Comparison of ENCODE assay signal across 12 cellular contexts in the genomic region with DNA sequence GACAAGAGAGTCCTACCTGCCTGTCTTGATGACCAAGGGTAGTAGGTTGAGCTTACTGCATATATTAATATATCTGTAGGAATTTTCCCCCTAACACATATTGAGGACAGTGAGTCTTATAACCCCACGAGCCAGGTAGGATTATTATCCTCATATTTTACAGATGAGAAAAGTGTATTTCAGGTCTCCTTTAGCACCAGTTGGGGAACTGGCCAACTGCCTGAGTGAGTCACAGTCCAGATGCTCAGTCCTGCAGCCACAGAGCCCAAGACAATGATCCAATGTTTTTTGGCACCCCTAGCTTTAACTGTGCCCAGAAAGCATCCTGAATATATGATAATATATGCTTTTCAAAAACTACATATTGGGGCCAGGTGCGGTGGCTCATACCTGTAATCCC. TPM values are rescaled to one million over a fixed set of nuclear protein-coding genes. Genes with fewer than 3 reads are reported as not detected.
DNase-seq lines count a peak whose midpoint lies in the region; ATAC-seq and TF ChIP-seq lines count a peak whose summit lies in the region.
"Had no signal": no experiment of that assay in that cellular context is flagged by ENCODE, and none has a peak within 500 bp of the region (broad histone marks: within the 10 kb centered on the region; RNA-seq: fewer than 3 reads in every experiment).

No MANE protein-coding gene starts in this region.

- no peak overlapping the region for H2BK12ac ChIP-seq in mesenchymal stem cell (ENCODE audit: low read length in 2 of 2)

- H3K36me3 ChIP-seq in mesenchymal stem cell (ENCODE audit: control insufficient read depth in 1 of 2, insufficient read depth in 2 of 2, low read depth in 1 of 2, low read length in 2 of 2) (no peaks in the 10 kb centered on the region), lower lobe of right lung (no peaks in the 10 kb centered on the region), GM23338 (ENCODE audit: insufficient read depth) (no peaks in the 10 kb centered on the region), H7 (replicated peaks; ENCODE audit: control insufficient read depth, insufficient read depth, low read length) (no peaks in the 10 kb centered on the region)
- H3K36me3 ChIP-seq: esophagus muscularis mucosa had no signal

- H3K9me3 Mint-ChIP-seq in GM23338 (no peaks in the 10 kb centered on the region), WTC11 (no peaks in the 10 kb centered on the region; the same call in 1 of the 2 replicates)
- H3K9me3 Mint-ChIP-seq: CD8-positive, alpha-beta memory T cell; central memory CD8-positive, alpha-beta T cell; natural killer cell had no signal

- H3K4me3 ChIP-seq in mesenchymal stem cell (ENCODE audit: insufficient read depth in 1 of 2, low read depth in 1 of 2, low read length in 2 of 2) (no peak overlapping the region), lower lobe of right lung (no peak overlapping the region), GM23338 (no peak overlapping the region), H7 (ENCODE audit: insufficient read depth, low read depth, low read length) (no peak overlapping the region)
- H3K4me3 ChIP-seq: esophagus muscularis mucosa had no signal

- no peak overlapping the region for H3K27ac Mint-ChIP-seq in GM23338
- H3K27ac Mint-ChIP-seq in WTC11 = no peak overlapping the region
- H3K27ac Mint-ChIP-seq: natural killer cell had no signal

- H3K23ac ChIP-seq in mesenchymal stem cell (ENCODE audit: low read length in 2 of 2) = no peak overlapping the region

- peaks cover 5% of the 10 kb centered on the region; the same call in 1 of the 2 replicates for H3K9me2 ChIP-seq in GM23338 (ENCODE audit: insufficient read depth)

- CTCF ChIA-PET in WTC11 (lab: Charles Lee) = interaction anchor here (0.9 to 1.2 kb wide), 3 partner anchors 9 to 53 kb away, joined by 3 read pairs; no protein-coding TSS in a partner anchor

- H2AFZ ChIP-seq in mesenchymal stem cell (ENCODE audit: low read depth, low read length) (no peak overlapping the region), GM23338 (no peak overlapping the region)

- H3K4me1 Mint-ChIP-seq in GM23338 (no peaks in the 10 kb centered on the region; the same call in 1 of the 3 replicates), WTC11 (peaks cover 6% of the 10 kb centered on the region)
- H3K4me1 Mint-ChIP-seq: central memory CD8-positive, alpha-beta T cell; natural killer cell had no signal

- no peak overlapping the region for H2BK5ac ChIP-seq in mesenchymal stem cell (ENCODE audit: low read depth, low read length, poor library complexity, severe bottlenecking)

- no peaks in the 10 kb centered on the region for H4K20me1 ChIP-seq in GM23338 (replicated peaks; ENCODE audit: insufficient read depth)

- no peak overlapping the region for H2BK120ac ChIP-seq in mesenchymal stem cell (ENCODE audit: low read depth, low read length)

- 80% methylated on average over 2 of the region's 2 CpGs for WGBS in mesenchymal stem cell

- H3K4me2 ChIP-seq in mesenchymal stem cell (ENCODE audit: low read length, poor library complexity, severe bottlenecking) (no peak overlapping the region), GM23338 (no peak overlapping the region)

- H3K4ac ChIP-seq in mesenchymal stem cell (ENCODE audit: low read depth in 1 of 2, low read length in 2 of 2) = no peak overlapping the region

- peak overlapping the region; percentile 12 for H2AK5ac ChIP-seq in mesenchymal stem cell (ENCODE audit: low read length, severe bottlenecking)

- H3K79me1 ChIP-seq in mesenchymal stem cell (replicated peaks; ENCODE audit: low read length, poor library complexity, severe bottlenecking) = no peaks in the 10 kb centered on the region

- intact Hi-C loops in lower lobe of right lung (cut with DNase I) = no loop called here

- peak; percentile 82 for DNase-seq in ELR (ENCODE audit: low read depth)
- peak; percentile 81 for DNase-seq in NCI-H226
- peak; percentile 45 for DNase-seq in cerebellar cortex (ENCODE audit: low spot score)
- DNase-seq in mesenchymal stem cell = no peak
- DNase-seq in lower lobe of right lung = no peak
- DNase-seq in GM23338 (ENCODE audit: low spot score) = no peak
- no peak for DNase-seq in WTC11 (ENCODE audit: low spot score)
- DNase-seq in H7 = no peak

- H3K4me3 Mint-ChIP-seq in GM23338 (no peak overlapping the region), WTC11 (no peak overlapping the region)
- H3K4me3 Mint-ChIP-seq: CD8-positive, alpha-beta memory T cell; central memory CD8-positive, alpha-beta T cell; natural killer cell had no signal

- no peaks in the 10 kb centered on the region for H3F3A ChIP-seq in GM23338 (replicated peaks; ENCODE audit: low read depth)

- H3K27me3 Mint-ChIP-seq in GM23338 (ENCODE audit: insufficient read depth, low read depth, poor library complexity) (peaks cover 2% of the 10 kb centered on the region), WTC11 (ENCODE audit: low read depth) (no peaks in the 10 kb centered on the region; the same call in 1 of the 2 replicates)
- H3K27me3 Mint-ChIP-seq: CD8-positive, alpha-beta memory T cell; central memory CD8-positive, alpha-beta T cell had no signal

- no peak overlapping the region for H2BK15ac ChIP-seq in mesenchymal stem cell (ENCODE audit: low read depth, poor library complexity, severe bottlenecking)

- no peak overlapping the region for H4K8ac ChIP-seq in mesenchymal stem cell (ENCODE audit: low read length)

- no peak for TF ChIP-seq CTCF in lower lobe of right lung (IDR thresholded peaks at IDR 0.05)
- TF ChIP-seq CTCF in GM23338 (conservative IDR thresholded peaks at IDR 0.05; ENCODE audit: low read depth in 2 of 2) = no peak
- no peak for TF ChIP-seq CTCF in WTC11 (IDR thresholded peaks at IDR 0.05)

- no peak for ATAC-seq in lower lobe of right lung
- ATAC-seq in GM23338 = no peak
- ATAC-seq in WTC11 = no peak

- no peak overlapping the region for H3K18ac ChIP-seq in mesenchymal stem cell (ENCODE audit: low read depth in 1 of 2, low read length in 2 of 2)

- no peaks in the 10 kb centered on the region for H3K36me3 Mint-ChIP-seq in GM23338 (ENCODE audit: low read depth)
- H3K36me3 Mint-ChIP-seq in WTC11 = no peaks in the 10 kb centered on the region
- H3K36me3 Mint-ChIP-seq: natural killer cell had no signal

- H3K14ac ChIP-seq in mesenchymal stem cell (ENCODE audit: low read length in 2 of 2) = no peak overlapping the region

- H3K4me1 ChIP-seq in mesenchymal stem cell (ENCODE audit: control insufficient read depth, insufficient read depth, low read depth, low read length) (no peaks in the 10 kb centered on the region), lower lobe of right lung (peaks cover 19% of the 10 kb centered on the region), GM23338 (ENCODE audit: insufficient read depth) (no peaks in the 10 kb centered on the region)

- H3K9ac ChIP-seq in mesenchymal stem cell (ENCODE audit: low read length) = no peak overlapping the region

- no peak overlapping the region for H4K91ac ChIP-seq in mesenchymal stem cell (ENCODE audit: low read length)

- no peaks in the 10 kb centered on the region for H3K9me3 ChIP-seq in mesenchymal stem cell (ENCODE audit: control insufficient read depth, low read length)
- no peaks in the 10 kb centered on the region for H3K9me3 ChIP-seq in lower lobe of right lung
- H3K9me3 ChIP-seq: esophagus muscularis mucosa had no signal

- POLR2A ChIA-PET in WTC11 (lab: Charles Lee) = no interaction called here

- H3K79me2 ChIP-seq in GM23338 (replicated peaks; ENCODE audit: insufficient read depth) = no peaks in the 10 kb centered on the region

- no peak overlapping the region for H3K27ac ChIP-seq in mesenchymal stem cell (ENCODE audit: low read length, poor library complexity, severe bottlenecking)
- H3K27ac ChIP-seq in lower lobe of right lung = no peak overlapping the region
- no peak overlapping the region for H3K27ac ChIP-seq in GM23338 (ENCODE audit: low read depth)
- H3K27ac ChIP-seq: esophagus muscularis mucosa had no signal

- H3K27me3 ChIP-seq in mesenchymal stem cell (ENCODE audit: control insufficient read depth in 1 of 2, insufficient read depth in 1 of 2, low read length in 2 of 2) = no peaks in the 10 kb centered on the region
- H3K27me3 ChIP-seq in lower lobe of right lung (ENCODE audit: low read depth) = no peaks in the 10 kb centered on the region
- H3K27me3 ChIP-seq in GM23338 (ENCODE audit: insufficient read depth) = no peaks in the 10 kb centered on the region
- no peaks in the 10 kb centered on the region for H3K27me3 ChIP-seq in H7 (ENCODE audit: control insufficient read depth, insufficient read depth, low read length)
- H3K27me3 ChIP-seq: esophagus muscularis mucosa had no signal

TF ChIP-seq in GM23338, 12 proteins besides CTCF, POLR2A, EP300 and RAD21 (continues in another document):
- TF ChIP-seq POLR2AphosphoS5 (IDR thresholded peaks at IDR 0.05; ENCODE audit: low read depth) = no peak
- no peak for TF ChIP-seq NANOG (IDR thresholded peaks at IDR 0.05; ENCODE audit: borderline replicate concordance)

TF ChIP-seq in WTC11, 78 proteins besides CTCF, POLR2A, EP300 and RAD21 (continues in another document):
- TF ChIP-seq FOXK1 (CRISPR knock-in tag; IDR thresholded peaks at IDR 0.05) (no peak), SMAD4 (CRISPR knock-in tag; IDR thresholded peaks at IDR 0.05) (no peak), MAX (CRISPR knock-in tag; IDR thresholded peaks at IDR 0.05) (no peak), SP1 (CRISPR knock-in tag; conservative IDR thresholded peaks at IDR 0.05) (no peak)
- TF ChIP-seq, protein P1, sequence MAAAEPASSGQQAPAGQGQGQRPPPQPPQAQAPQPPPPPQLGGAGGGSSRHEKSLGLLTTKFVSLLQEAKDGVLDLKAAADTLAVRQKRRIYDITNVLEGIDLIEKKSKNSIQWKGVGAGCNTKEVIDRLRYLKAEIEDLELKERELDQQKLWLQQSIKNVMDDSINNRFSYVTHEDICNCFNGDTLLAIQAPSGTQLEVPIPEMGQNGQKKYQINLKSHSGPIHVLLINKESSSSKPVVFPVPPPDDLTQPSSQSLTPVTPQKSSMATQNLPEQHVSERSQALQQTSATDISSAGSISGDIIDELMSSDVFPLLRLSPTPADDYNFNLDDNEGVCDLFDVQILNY (CRISPR knock-in tag; IDR thresholded peaks at IDR 0.05) = no peak

RNA-seq across cellular contexts. Expression of gene GLS, which starts 30.8 kb away (rescaled TPM):
- 33.6 TPM for polyA plus RNA-seq in mesenchymal stem cell (2013, experiment 1 of 2)
- polyA plus RNA-seq in mesenchymal stem cell (2013, experiment 2 of 2) = 34.7 TPM
- total RNA-seq in lower lobe of right lung (180 TPM), WTC11 (2021) (102 to 115 TPM (median 102 TPM) in 3 replicates)
- total RNA-seq in GM23338 (2014; rRNA removed; shearing (Covaris generic)) = 133 and 172 TPM in 2 replicates
- 38.1 and 43.2 TPM in 2 replicates for polyA plus RNA-seq in GM23338 (2016; fragmentation: Nextera tagmentation; extraction: Ambion mirVana)
- total RNA-seq in H7 (2014; rRNA removed; shearing (Covaris generic)) = 94.0 and 99.7 TPM in 2 replicates

Comparison
In these comparisons a context has a peak if more than half of its experiments do, and no peak if none do; other contexts are left out.
1. DNase-seq: peak in ELR (single experiment), NCI-H226 (single experiment) and cerebellar cortex (single experiment); none in mesenchymal stem cell (single experiment), lower lobe of right lung (single experiment), GM23338 (single experiment), WTC11 (single experiment) and H7 (single experiment).